Comparison of ENCODE assay signal across 8 cellular contexts in the genomic region with DNA sequence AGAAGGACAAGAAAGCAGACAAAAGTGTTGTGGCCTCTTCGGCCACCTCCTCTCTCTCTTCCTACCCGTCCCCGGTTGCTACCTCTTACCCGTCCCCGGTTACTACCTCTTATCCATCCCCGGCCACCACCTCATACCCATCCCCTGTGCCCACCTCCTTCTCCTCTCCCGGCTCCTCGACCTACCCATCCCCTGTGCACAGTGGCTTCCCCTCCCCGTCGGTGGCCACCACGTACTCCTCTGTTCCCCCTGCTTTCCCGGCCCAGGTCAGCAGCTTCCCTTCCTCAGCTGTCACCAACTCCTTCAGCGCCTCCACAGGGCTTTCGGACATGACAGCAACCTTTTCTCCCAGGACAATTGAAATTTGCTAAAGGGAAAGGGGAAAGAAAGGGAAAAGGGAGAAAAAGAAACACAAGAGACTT. TPM values are rescaled to one million over a fixed set of nuclear protein-coding genes. Genes with fewer than 3 reads are reported as not detected.
DNase-seq lines count a peak whose midpoint lies in the region; ATAC-seq and TF ChIP-seq lines count a peak whose summit lies in the region.

No MANE protein-coding gene starts in this region.

- H3K4me2 ChIP-seq in SK-N-SH: peak overlapping the region; percentile 98; the same call in 1 of the 2 replicates

- H3K4me1 ChIP-seq in Caco-2 (peaks cover 9% of the 10 kb centered on the region), SK-N-SH (ENCODE audit: control insufficient read depth in 1 of 2, insufficient read depth in 2 of 2, low read depth in 1 of 2, low read length in 1 of 2) (peaks cover 9 to 19% of the 10 kb centered on the region in 2 experiments; a peak in 1 of 4 replicates), psoas muscle (peaks cover 5% of the 10 kb centered on the region)

- H3K36me3 Mint-ChIP-seq in Caco-2 (ENCODE audit: insufficient read depth, unreplicated experiment): peaks cover 91% of the 10 kb centered on the region

- ATAC-seq in psoas muscle (no peak), GM18511 (IDR thresholded peaks at IDR 0.05; ENCODE audit: unreplicated experiment) (no peak)

- H3K9me2 ChIP-seq in SK-N-SH: no peaks in the 10 kb centered on the region

- peaks cover 38% of the 10 kb centered on the region for H3F3A ChIP-seq in SK-N-SH (replicated peaks; ENCODE audit: insufficient read depth)

- peaks cover 37% of the 10 kb centered on the region for H4K20me1 ChIP-seq in SK-N-SH (ENCODE audit: insufficient read depth)

- H3K27ac ChIP-seq in SK-N-SH (ENCODE audit: low read depth in 2 of 2, low read length in 1 of 2): no peak overlapping the region
- H3K27ac ChIP-seq in psoas muscle: no peak overlapping the region

- no peak for TF ChIP-seq EP300 in SK-N-SH (IDR thresholded peaks at IDR 0.05; ENCODE audit: borderline replicate concordance in 1 of 2, low read depth in 1 of 2, low read length in 1 of 2)

- no peaks in the 10 kb centered on the region for H3K9me3 ChIP-seq in Caco-2
- H3K9me3 ChIP-seq in SK-N-SH: no peaks in the 10 kb centered on the region
- H3K9me3 ChIP-seq in psoas muscle: no peaks in the 10 kb centered on the region

- DNase-seq in Caco-2: peak; percentile 52 to 56
- peak; percentile 20 for DNase-seq in SK-N-SH
- DNase-seq in epithelial cell of proximal tubule (ENCODE audit: low read depth): no peak
- no peak for DNase-seq in psoas muscle
- no peak for DNase-seq in midbrain (lab: John Stamatoyannopoulos, UW)
- DNase-seq in NCI-H187 treated with DMSO at 0.1 percent for 48 hours (lab: John Stamatoyannopoulos, UW): no peak
- DNase-seq in SHP77 (lab: John Stamatoyannopoulos, UW): no peak

- H3K4me3 Mint-ChIP-seq in Caco-2 (ENCODE audit: unreplicated experiment): peak overlapping the region; percentile 73

- no peak for TF ChIP-seq CTCF in Caco-2 (IDR thresholded peaks at IDR 0.05; ENCODE audit: insufficient read depth in 1 of 2, low read depth in 1 of 2, low read length in 1 of 2, severe bottlenecking in 1 of 2, unreplicated experiment in 1 of 2)
- TF ChIP-seq CTCF in SK-N-SH (IDR thresholded peaks at IDR 0.05): no peak
- TF ChIP-seq CTCF in epithelial cell of proximal tubule (conservative IDR thresholded peaks at IDR 0.05; ENCODE audit: low read depth, low read length): no peak
- no peak for TF ChIP-seq CTCF in psoas muscle (IDR thresholded peaks at IDR 0.05)

- TSS peak; percentile 33 for BruUV-seq in Caco-2 (replicated peaks; lab: Mats Ljungman, UMichigan)

- H3K4me1 Mint-ChIP-seq in Caco-2 (ENCODE audit: low read depth, unreplicated experiment): peaks cover 42% of the 10 kb centered on the region

- TF ChIP-seq RAD21 in SK-N-SH (IDR thresholded peaks at IDR 0.05; ENCODE audit: low read length): no peak

- peak overlapping the region; percentile 92 for H3K4me3 ChIP-seq in Caco-2 (ENCODE audit: low read depth, low read length)
- H3K4me3 ChIP-seq in SK-N-SH (ENCODE audit: low read depth in 2 of 2, low read length in 1 of 2): peak overlapping the region in 1 of 2 experiments; percentile 83; a peak in 1 of 4 replicates
- H3K4me3 ChIP-seq in epithelial cell of proximal tubule (ENCODE audit: low read depth, low read length): peak overlapping the region; percentile 87
- peak overlapping the region; percentile 93 for H3K4me3 ChIP-seq in psoas muscle

- 96% methylated on average over 14 of the region's 14 CpGs for WGBS in SK-N-SH (ENCODE audit: low lambda C conversion rate)
- 83 to 90% (median 90%) methylated on average over 14 of the region's 14 CpGs for WGBS in psoas muscle, 3 donors

- intact Hi-C loops in Caco-2 (cut with micrococcal nuclease; ENCODE audit: unreplicated experiment) (no loop called here), psoas muscle (cut with DNase I) (loop anchor here in 1 of 2 donors (2.0 to 5.0 kb wide), 2 partner anchors 21 to 35 kb away; no protein-coding TSS in a partner anchor)

- H3K27ac Mint-ChIP-seq in Caco-2 (ENCODE audit: unreplicated experiment): peak overlapping the region; percentile 96

- H3K79me2 ChIP-seq in SK-N-SH (ENCODE audit: insufficient read depth): peaks cover 12% of the 10 kb centered on the region; the same call in 1 of the 2 replicates

- CTCF ChIA-PET in Caco-2 (lab: Charles Lee): interaction anchor here (2.2 kb wide), 1 partner anchor 36 kb away, joined by 8 read pairs; no protein-coding TSS in a partner anchor
- CTCF ChIA-PET in SK-N-SH (lab: Yijun Ruan, JAX): interaction anchor here (1.8 to 11.7 kb wide), 4 partner anchors 18 to 32 kb away, joined by 5 to 196 read pairs (median 69); no protein-coding TSS in a partner anchor

- no peak overlapping the region for H2AFZ ChIP-seq in SK-N-SH (ENCODE audit: low read depth)

- H3K36me3 ChIP-seq in Caco-2 (ENCODE audit: control insufficient read depth, insufficient read depth, low read length) (peaks cover 9% of the 10 kb centered on the region), SK-N-SH (replicated peaks in 1 of 2; ENCODE audit: control insufficient read depth in 1 of 2, insufficient read depth in 2 of 2, low read length in 1 of 2) (peaks cover 0 to 13% of the 10 kb centered on the region in 2 experiments), psoas muscle (ENCODE audit: insufficient read depth in 1 of 2, low read depth in 1 of 2) (peaks cover 4 to 6% of the 10 kb centered on the region in 2 donors)

- POLR2A ChIA-PET in Caco-2 (lab: Charles Lee): no interaction called here
- POLR2A ChIA-PET in SK-N-SH (lab: Yijun Ruan, JAX): no interaction called here

- peaks cover 6% of the 10 kb centered on the region for H3K27me3 Mint-ChIP-seq in Caco-2 (ENCODE audit: insufficient read depth, unreplicated experiment)

- no peak overlapping the region for H3K9ac ChIP-seq in SK-N-SH

- no peaks in the 10 kb centered on the region for H3K27me3 ChIP-seq in Caco-2 (replicated peaks; ENCODE audit: control insufficient read depth, insufficient read depth, low read length)
- H3K27me3 ChIP-seq in SK-N-SH (ENCODE audit: insufficient read depth): no peaks in the 10 kb centered on the region
- no peaks in the 10 kb centered on the region for H3K27me3 ChIP-seq in psoas muscle (ENCODE audit: insufficient read depth in 3 of 3, low read length in 2 of 3)

- no peaks in the 10 kb centered on the region for H3K9me3 Mint-ChIP-seq in Caco-2 (ENCODE audit: unreplicated experiment)

TF ChIP-seq in SK-N-SH, 30 proteins besides CTCF, POLR2A, EP300 and RAD21:
- TF ChIP-seq NRF1 (IDR thresholded peaks at IDR 0.05; ENCODE audit: low read depth, low read length): no peak
- no peak for TF ChIP-seq MEF2A (IDR thresholded peaks at IDR 0.05; ENCODE audit: borderline replicate concordance, low read depth)
- TF ChIP-seq GABPA (IDR thresholded peaks at IDR 0.05; ENCODE audit: low read depth): no peak
- no peak for TF ChIP-seq TAF1 (IDR thresholded peaks at IDR 0.05; ENCODE audit: borderline replicate concordance, low read depth, low read length)
- no peak for TF ChIP-seq ELF1 (IDR thresholded peaks at IDR 0.05)
- TF ChIP-seq, protein P1, sequence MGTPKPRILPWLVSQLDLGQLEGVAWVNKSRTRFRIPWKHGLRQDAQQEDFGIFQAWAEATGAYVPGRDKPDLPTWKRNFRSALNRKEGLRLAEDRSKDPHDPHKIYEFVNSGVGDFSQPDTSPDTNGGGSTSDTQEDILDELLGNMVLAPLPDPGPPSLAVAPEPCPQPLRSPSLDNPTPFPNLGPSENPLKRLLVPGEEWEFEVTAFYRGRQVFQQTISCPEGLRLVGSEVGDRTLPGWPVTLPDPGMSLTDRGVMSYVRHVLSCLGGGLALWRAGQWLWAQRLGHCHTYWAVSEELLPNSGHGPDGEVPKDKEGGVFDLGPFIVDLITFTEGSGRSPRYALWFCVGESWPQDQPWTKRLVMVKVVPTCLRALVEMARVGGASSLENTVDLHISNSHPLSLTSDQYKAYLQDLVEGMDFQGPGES (IDR thresholded peaks at IDR 0.05; ENCODE audit: low read depth, low read length): no peak
- no peak for TF ChIP-seq YY1 (IDR thresholded peaks at IDR 0.05; ENCODE audit: low read depth)
- TF ChIP-seq RFX5 (IDR thresholded peaks at IDR 0.05; ENCODE audit: low read length): no peak
- no peak for TF ChIP-seq RCOR1 (IDR thresholded peaks at IDR 0.05; ENCODE audit: low read length)
- no peak for TF ChIP-seq TEAD4 (IDR thresholded peaks at IDR 0.05; ENCODE audit: borderline replicate concordance, insufficient read depth)
- no peak for TF ChIP-seq SIN3A (IDR thresholded peaks at IDR 0.05; ENCODE audit: borderline replicate concordance, low read depth, low read length)
- TF ChIP-seq EZH2phosphoT487 (IDR thresholded peaks at IDR 0.05; ENCODE audit: borderline replicate concordance, low read depth): no peak
- TF ChIP-seq, protein P2, sequence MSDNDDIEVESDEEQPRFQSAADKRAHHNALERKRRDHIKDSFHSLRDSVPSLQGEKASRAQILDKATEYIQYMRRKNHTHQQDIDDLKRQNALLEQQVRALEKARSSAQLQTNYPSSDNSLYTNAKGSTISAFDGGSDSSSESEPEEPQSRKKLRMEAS (IDR thresholded peaks at IDR 0.05; ENCODE audit: low read depth): no peak

RNA-seq across cellular contexts. Expression of a gene that starts 2.4 kb away (rescaled TPM):
- total RNA-seq in Caco-2 (2022) (83.7 and 84.0 TPM in 2 replicates), epithelial cell of proximal tubule (2.2 and 6.7 TPM in 2 replicates), psoas muscle (100 to 1,000 TPM in 2 of 4 donors, 10 to 100 TPM in 1, 1 to 10 TPM in 1; 10.0 to 171 (median 74.8) TPM)
- polyA plus RNA-seq in SK-N-SH (2012; rRNA removed) (28.4 and 48.0 TPM in 2 replicates), psoas muscle (100 to 1,000 TPM in 1 of 3 donors, 10 to 100 TPM in 2; 12.0 to 168 (median 14.9) TPM)
- 28.1 and 41.7 TPM in 2 replicates for polyA plus RNA-seq in SK-N-SH (2012; cell fraction: cytosol; rRNA removed)
- polyA plus RNA-seq in SK-N-SH (2012; cell fraction: nucleus; rRNA removed): 81.7 and 86.6 TPM in 2 replicates

RNA-seq across cellular contexts. Expression of a gene that starts 28.9 kb away (rescaled TPM):
- 3.8 and 4.5 TPM in 2 replicates for total RNA-seq in Caco-2 (2022)
- polyA plus RNA-seq in SK-N-SH (2012; rRNA removed): 25.4 and 31.2 TPM in 2 replicates
- polyA plus RNA-seq in SK-N-SH (2012; cell fraction: cytosol; rRNA removed): 22.8 and 24.0 TPM in 2 replicates
- 63.3 and 71.6 TPM in 2 replicates for polyA plus RNA-seq in SK-N-SH (2012; cell fraction: nucleus; rRNA removed)
- total RNA-seq in epithelial cell of proximal tubule: 9.9 and 30.6 TPM in 2 replicates
- 1 to 10 TPM; 1.3 to 6.6 (median 3.1) TPM for total RNA-seq in psoas muscle
- polyA plus RNA-seq in psoas muscle: 1 to 10 TPM in 2 of 3 donors, under 1 TPM in 1; 0.85 to 3.4 (median 1.5) TPM

Comparison
In these comparisons a context has a peak if more than half of its experiments do, and no peak if none do; other contexts are left out.
1. DNase-seq: peak in Caco-2 (2 of 2) and SK-N-SH (single experiment); none in epithelial cell of proximal tubule (single experiment), psoas muscle (0 of 2), midbrain (single experiment), NCI-H187 treated with DMSO at 0.1 percent for 48 hours (single experiment) and SHP77 (0 of 2).